In the genomic region with DNA sequence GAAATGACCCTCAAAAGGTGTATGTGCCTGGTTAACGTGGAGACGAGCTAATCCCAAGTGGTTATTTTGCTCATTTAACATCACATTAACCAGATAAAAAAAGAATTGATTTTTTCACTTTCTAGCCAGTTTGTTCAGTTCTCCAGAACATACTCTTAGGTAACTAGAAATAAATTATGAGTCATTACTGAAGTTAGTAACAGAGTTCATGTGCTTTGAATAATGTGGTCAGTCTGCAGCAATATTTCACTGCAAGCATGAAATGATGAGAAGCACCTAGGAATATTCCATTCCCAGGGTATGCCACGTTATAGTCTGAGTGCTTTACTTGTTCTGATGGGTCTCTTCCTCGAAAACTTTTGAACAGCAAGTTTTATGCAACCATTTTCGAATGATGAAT, we compare ENCODE assay signal across 23 cellular contexts.
DNase-seq lines count a peak whose midpoint lies in the region; ATAC-seq and TF ChIP-seq lines count a peak whose summit lies in the region.
"Had no signal": no experiment of that assay in that cellular context is flagged by ENCODE, and none has a peak within 500 bp of the region (broad histone marks: within the 10 kb centered on the region; RNA-seq: fewer than 3 reads in every experiment).

No MANE protein-coding gene starts in this region.

- H3K4me2 ChIP-seq in OCI-LY3 (ENCODE audit: low read length), result peak overlapping the region; percentile 22; the same call in 1 of the 2 replicates

- intact Hi-C loops in testis (cut with DNase I; ENCODE audit: low total_unique reads) (no loop called here), transverse colon (cut with DNase I; ENCODE audit: low total_unique reads) (no loop called here)
- intact Hi-C loops in activated CD4-positive, alpha-beta T cell treated with anti-CD3 and anti-CD28 coated beads, Interleukin-2, amount 10 ng/mL, durations not matched to agents 24 days and 14 days (cut with micrococcal nuclease), result no loop called here

- peak; percentile 30 for DNase-seq in renal cortical epithelial cell (ENCODE audit: low read depth)
- no peak for DNase-seq in testis
- no peak for DNase-seq in activated CD4-positive, alpha-beta T cell treated with anti-CD3 and anti-CD28 coated beads, Interleukin-2, amount 10 ng/mL, durations not matched to agents 24 days and 14 days
- no peak for DNase-seq in transverse colon
- DNase-seq: activated CD4-positive, CD25-positive, alpha-beta regulatory T cell; activated CD8-positive, alpha-beta memory T cell treated with anti-CD3 and anti-CD28 coated beads for 24 hours; activated T-cell treated with anti-CD3 and anti-CD28 coated beads, Interleukin-2, amount 50 U/mL, for 48 hours; DND-41; H9; heart right ventricle; KG1; lower lobe of right lung; NCI-H524 treated with DMSO at 0.1 percent for 48 hours; nucleus accumbens; retina; stimulated activated naive B cell treated with anti-CD40 and anti-IgM and Interleukin-4, amounts not matched to agents 10 μg/mL and 1 μg/mL and 100 μg/mL, for 72 hours; T-helper 9 cell; tibial artery had no signal

- H2AFZ ChIP-seq in OCI-LY3 (ENCODE audit: low read depth, low read length), result no peak overlapping the region

- no peaks in the 10 kb centered on the region for H4K20me1 ChIP-seq in OCI-LY3 (ENCODE audit: insufficient read depth, low read length)

- H3K9ac ChIP-seq in OCI-LY3 (ENCODE audit: low read length), result no peak overlapping the region

- H3K4me1 ChIP-seq in OCI-LY3 (ENCODE audit: low read length) (peaks cover 8% of the 10 kb centered on the region), testis (no peaks in the 10 kb centered on the region), transverse colon (no peaks in the 10 kb centered on the region)
- H3K4me1 ChIP-seq: lower lobe of right lung had no signal

- peak; percentile 50 for ATAC-seq in GM18519 (IDR thresholded peaks at IDR 0.05; ENCODE audit: low FRiP score, unreplicated experiment)
- peak; percentile 75 for ATAC-seq in HG03432 (IDR thresholded peaks at IDR 0.05; ENCODE audit: unreplicated experiment)
- ATAC-seq: lower lobe of right lung had no signal

- H3K4me3 ChIP-seq in OCI-LY3 (ENCODE audit: low read length) (no peak overlapping the region), testis (no peak overlapping the region), transverse colon (no peak overlapping the region)
- H3K4me3 ChIP-seq: heart right ventricle, lower lobe of right lung, tibial artery had no signal

- TF ChIP-seq POLR2A in testis (IDR thresholded peaks at IDR 0.05), result no peak
- no peak for TF ChIP-seq POLR2A in transverse colon (IDR thresholded peaks at IDR 0.05)

- H3K36me3 ChIP-seq in OCI-LY3 (replicated peaks; ENCODE audit: low read depth, low read length) (no peaks in the 10 kb centered on the region), testis (ENCODE audit: low read depth, missing control alignments) (no peaks in the 10 kb centered on the region), transverse colon (no peaks in the 10 kb centered on the region)
- H3K36me3 ChIP-seq: heart right ventricle, lower lobe of right lung, tibial artery had no signal

- WGBS in testis, 2 donors, result 80 to 88% methylated on average over 5 of the region's 5 CpGs
- WGBS in transverse colon (ENCODE audit: low coverage in 1 of 2), 2 donors, result 53 to 73% methylated on average over 3 to 5 of the region's 5 CpGs

- no peak for TF ChIP-seq CTCF in OCI-LY3 (IDR thresholded peaks at IDR 0.05; ENCODE audit: low read depth, low read length)
- no peak for TF ChIP-seq CTCF in testis (IDR thresholded peaks at IDR 0.05)
- TF ChIP-seq CTCF in transverse colon (IDR thresholded peaks at IDR 0.05), result no peak

- H3K27ac ChIP-seq in OCI-LY3 (ENCODE audit: low read length) (no peak overlapping the region), testis (no peak overlapping the region), transverse colon (no peak overlapping the region)
- H3K27ac ChIP-seq: lower lobe of right lung had no signal

- H3K27me3 Mint-ChIP-seq in activated CD4-positive, alpha-beta T cell treated with anti-CD3 and anti-CD28 coated beads, Interleukin-2, amount 10 ng/mL, durations not matched to agents 24 days and 14 days, result peaks cover 5% of the 10 kb centered on the region

- H3K4me1 Mint-ChIP-seq in activated CD4-positive, alpha-beta T cell treated with anti-CD3 and anti-CD28 coated beads, Interleukin-2, amount 10 ng/mL, durations not matched to agents 24 days and 14 days, result no peaks in the 10 kb centered on the region
- H3K4me1 Mint-ChIP-seq: activated naive CD4-positive, alpha-beta T cell treated with anti-CD3 and anti-CD28 coated beads, Interleukin-2, amount 50 U/mL, for 24 hours; B cell had no signal

- H3K9me3 Mint-ChIP-seq in activated CD4-positive, alpha-beta T cell treated with anti-CD3 and anti-CD28 coated beads, Interleukin-2, amount 10 ng/mL, durations not matched to agents 24 days and 14 days, result no peaks in the 10 kb centered on the region
- H3K9me3 Mint-ChIP-seq: activated naive CD4-positive, alpha-beta T cell treated with anti-CD3 and anti-CD28 coated beads, Interleukin-2, amount 50 U/mL, for 24 hours had no signal

- in situ Hi-C loops in transverse colon (cut with MboI; ENCODE audit: low pct_ligation_motif_present in 1 of 4, low pct_unique_long_range_greater_than_20kb in 1 of 4, low sequenced_read_pairs in 3 of 4), result loop anchor here in 1 of 4 donors (25.0 kb wide), 1 partner anchor 142 kb away; no protein-coding TSS in a partner anchor

- H3K9me3 ChIP-seq in OCI-LY3 (ENCODE audit: insufficient read depth, low read length) (0 out of 2 replicates have a peak, but pooled peaks cover 3% of the 10 kb centered on the region), testis (no peaks in the 10 kb centered on the region), transverse colon (no peaks in the 10 kb centered on the region)
- H3K9me3 ChIP-seq: lower lobe of right lung, tibial artery had no signal

- H3K4me3 Mint-ChIP-seq in activated CD4-positive, alpha-beta T cell treated with anti-CD3 and anti-CD28 coated beads, Interleukin-2, amount 10 ng/mL, durations not matched to agents 24 days and 14 days, result no peak overlapping the region
- H3K4me3 Mint-ChIP-seq: activated naive CD4-positive, alpha-beta T cell treated with anti-CD3 and anti-CD28 coated beads, Interleukin-2, amount 50 U/mL, for 24 hours; B cell; H9; stimulated activated naive B cell treated with anti-CD40 and anti-IgM and Interleukin-4, amounts not matched to agents 10 μg/mL and 1 μg/mL and 100 μg/mL, for 72 hours had no signal

- no peaks in the 10 kb centered on the region for H3K36me3 Mint-ChIP-seq in activated CD4-positive, alpha-beta T cell treated with anti-CD3 and anti-CD28 coated beads, Interleukin-2, amount 10 ng/mL, durations not matched to agents 24 days and 14 days (ENCODE audit: low read depth)
- H3K36me3 Mint-ChIP-seq: activated naive CD4-positive, alpha-beta T cell treated with anti-CD3 and anti-CD28 coated beads, Interleukin-2, amount 50 U/mL, for 24 hours; stimulated activated naive B cell treated with anti-CD40 and anti-IgM and Interleukin-4, amounts not matched to agents 10 μg/mL and 1 μg/mL and 100 μg/mL, for 72 hours had no signal

- TF ChIP-seq EP300 in transverse colon (IDR thresholded peaks at IDR 0.05; ENCODE audit: low read depth), result no peak

- no peak overlapping the region for H3K27ac Mint-ChIP-seq in activated CD4-positive, alpha-beta T cell treated with anti-CD3 and anti-CD28 coated beads, Interleukin-2, amount 10 ng/mL, durations not matched to agents 24 days and 14 days
- H3K27ac Mint-ChIP-seq: activated naive CD4-positive, alpha-beta T cell treated with anti-CD3 and anti-CD28 coated beads, Interleukin-2, amount 50 U/mL, for 24 hours; B cell; H9; stimulated activated naive B cell treated with anti-CD40 and anti-IgM and Interleukin-4, amounts not matched to agents 10 μg/mL and 1 μg/mL and 100 μg/mL, for 72 hours had no signal

- H3K27me3 ChIP-seq in OCI-LY3 (ENCODE audit: low read depth, low read length), result peaks cover 26% of the 10 kb centered on the region
- no peaks in the 10 kb centered on the region for H3K27me3 ChIP-seq in testis
- H3K27me3 ChIP-seq in transverse colon, result no peaks in the 10 kb centered on the region
- H3K27me3 ChIP-seq: tibial artery had no signal

- H3K79me2 ChIP-seq in OCI-LY3 (ENCODE audit: low read length), result no peaks in the 10 kb centered on the region
